27 cellular contexts compared by ENCODE assay signal in genomic region chr13:18965347-18965855, GRCh38.
"Had no signal": no experiment of that assay in that cellular context is flagged by ENCODE, and none has a peak within 500 bp of the region (broad histone marks: within the 10 kb centered on the region; RNA-seq: fewer than 3 reads in every experiment).

No MANE protein-coding gene starts in this region.

- H3K4me2 ChIP-seq: neural progenitor cell had no signal

- H3K27me3 ChIP-seq: neural progenitor cell, ovary, right lobe of liver, sigmoid colon, suprapubic skin, testis, tibial artery, transverse colon, upper lobe of left lung, uterus had no signal

- DNase-seq: naive thymus-derived CD4-positive, alpha-beta T cell; natural killer cell; occipital lobe; ovary; psoas muscle; right cardiac atrium; right lobe of liver; sigmoid colon; small intestine; stimulated activated CD4-positive, alpha-beta T cell treated with anti-CD3 and anti-CD28 coated beads, Interleukin-12 subunit alpha, Interleukin-12 subunit beta, amount 100 ng/mL, for 4 hours; stimulated activated CD4-positive, alpha-beta T cell treated with anti-CD3 and anti-CD28 coated beads, Interleukin-1b, Interleukin-23, amount 100 ng/mL, for 48 hours; stimulated activated CD4-positive, alpha-beta T cell treated with anti-CD3 and anti-CD28 coated beads, Interleukin-4, amount 100 ng/mL, for 1 hour; stimulated activated CD4-positive, alpha-beta T cell treated with anti-CD3 and anti-CD28 coated beads, Interleukin-4, amount 100 ng/mL, for 4 hours; stimulated activated CD8-positive, alpha-beta memory T cell treated with anti-CD3 and anti-CD28 coated beads, Interleukin-4, amount 100 ng/mL, for 48 hours; stimulated activated naive CD4-positive, alpha-beta T cell; stimulated activated naive CD8-positive, alpha-beta T cell treated with anti-CD3 and anti-CD28 coated beads, Interleukin-15, amount 100 ng/mL, for 72 hours; stimulated activated naive CD8-positive, alpha-beta T cell treated with anti-CD3 and anti-CD28 coated beads, Interleukin-15, Interleukin-2, amounts not matched to agents 100 U/mL and 50 U/mL, for 24 hours; substantia nigra; testis; transverse colon; uterus had no signal

- H2AFZ ChIP-seq: neural progenitor cell, parathyroid adenoma had no signal

- ATAC-seq: naive thymus-derived CD4-positive, alpha-beta T cell; natural killer cell; psoas muscle; right cardiac atrium; right lobe of liver; stimulated activated memory B cell treated with anti-CD40 and anti-IgM and Interleukin-4, amounts not matched to agents 10 μg/mL and 1 μg/mL and 100 μg/mL, for 72 hours; stimulated activated naive CD8-positive, alpha-beta T cell treated with anti-CD3 and anti-CD28 coated beads, Interleukin-15, Interleukin-2, amounts not matched to agents 100 U/mL and 50 U/mL, for 24 hours had no signal

- H3K9me3 ChIP-seq: ovary, psoas muscle, right lobe of liver, suprapubic skin, testis, tibial artery, transverse colon, uterus had no signal

- H3K9ac ChIP-seq: neural progenitor cell, parathyroid adenoma had no signal

- H3K4me1 ChIP-seq: neural progenitor cell, parathyroid adenoma, psoas muscle, right lobe of liver, sigmoid colon, suprapubic skin, testis, tibial artery, transverse colon, upper lobe of left lung, uterus had no signal

- H3K36me3 ChIP-seq: neural progenitor cell, ovary, right lobe of liver, sigmoid colon, suprapubic skin, tibial artery, transverse colon, upper lobe of left lung, uterus had no signal

- H3K4me3 ChIP-seq: neural progenitor cell, ovary, psoas muscle, right lobe of liver, sigmoid colon, suprapubic skin, testis, tibial artery, transverse colon, upper lobe of left lung, uterus had no signal

- H3K79me2 ChIP-seq: parathyroid adenoma had no signal

- H3K27ac ChIP-seq: neural progenitor cell, ovary, parathyroid adenoma, psoas muscle, right lobe of liver, sigmoid colon, suprapubic skin, testis, tibial artery, transverse colon, upper lobe of left lung, uterus had no signal
